ENCODE assay signal across 8 cellular contexts in the genomic region with DNA sequence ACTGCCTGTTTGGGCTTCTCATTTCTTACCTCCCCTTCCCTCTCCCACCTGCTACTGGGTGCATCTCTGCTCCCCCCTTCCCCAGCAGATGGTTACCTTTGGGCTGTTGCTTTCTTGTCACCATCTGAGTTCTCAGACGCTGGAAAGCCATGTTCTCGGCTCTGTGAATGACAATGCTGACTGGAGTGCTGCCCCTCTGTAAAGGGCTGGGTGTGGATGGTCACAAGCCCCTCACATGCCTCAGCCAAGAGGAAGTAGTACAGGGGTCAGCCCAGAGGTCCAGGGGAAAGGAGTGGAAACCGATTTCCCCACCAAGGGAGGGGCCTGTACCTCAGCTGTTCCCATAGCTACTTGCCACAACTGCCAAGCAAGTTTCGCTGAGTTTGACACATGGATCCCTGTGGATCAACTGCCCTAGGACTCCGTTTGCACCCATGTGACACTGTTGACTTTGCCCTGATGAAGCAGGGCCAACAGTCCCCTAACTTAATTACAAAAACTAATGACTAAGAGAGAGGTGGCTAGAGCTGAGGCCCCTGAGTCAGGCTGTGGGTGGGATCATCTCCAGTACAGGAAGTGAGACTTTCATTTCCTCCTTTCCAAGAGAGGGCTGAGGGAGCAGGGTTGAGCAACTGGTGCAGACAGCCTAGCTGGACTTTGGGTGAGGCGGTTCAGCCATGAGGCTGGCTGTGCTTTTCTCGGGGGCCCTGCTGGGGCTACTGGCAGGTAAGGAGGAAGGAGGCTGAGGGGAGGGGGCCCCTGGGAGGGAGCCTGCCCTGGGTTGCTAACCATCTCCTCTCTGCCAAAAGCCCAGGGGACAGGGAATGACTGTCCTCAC. TPM values are rescaled to one million over a fixed set of nuclear protein-coding genes. Genes with fewer than 3 reads are reported as not detected.
DNase-seq lines count a peak whose midpoint lies in the region; ATAC-seq and TF ChIP-seq lines count a peak whose summit lies in the region.

A gene with protein sequence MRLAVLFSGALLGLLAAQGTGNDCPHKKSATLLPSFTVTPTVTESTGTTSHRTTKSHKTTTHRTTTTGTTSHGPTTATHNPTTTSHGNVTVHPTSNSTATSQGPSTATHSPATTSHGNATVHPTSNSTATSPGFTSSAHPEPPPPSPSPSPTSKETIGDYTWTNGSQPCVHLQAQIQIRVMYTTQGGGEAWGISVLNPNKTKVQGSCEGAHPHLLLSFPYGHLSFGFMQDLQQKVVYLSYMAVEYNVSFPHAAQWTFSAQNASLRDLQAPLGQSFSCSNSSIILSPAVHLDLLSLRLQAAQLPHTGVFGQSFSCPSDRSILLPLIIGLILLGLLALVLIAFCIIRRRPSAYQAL (plus strand): TSS at position 638 of the 838 bp plus-strand sequence. CDS start 40 bp downstream, at position 678.

- no peak within 1 kb of the TSS for H3K4me3 ChIP-seq in SU-DHL-6 (ENCODE audit: insufficient read depth, low read length, poor library complexity, severe bottlenecking)
- no peak within 1 kb of the TSS for H3K4me3 ChIP-seq in hepatocyte
- peak within 1 kb of the TSS; percentile 4 to 57 (median 16) for H3K4me3 ChIP-seq in skin epidermis

- H3K4me2 ChIP-seq in SU-DHL-6 (ENCODE audit: low read depth, low read length, poor library complexity, severe bottlenecking) (peak within 1 kb of the TSS; percentile 9), hepatocyte (peak within 1 kb of the TSS; percentile 71)

- no peaks in the 10 kb centered on the region for H3K27me3 ChIP-seq in SU-DHL-6 (ENCODE audit: low read length)
- no peaks in the 10 kb centered on the region for H3K27me3 ChIP-seq in hepatocyte

- peaks cover 27% of the 10 kb centered on the region for H3K36me3 ChIP-seq in SU-DHL-6 (ENCODE audit: low read length)
- peaks cover 3% of the 10 kb centered on the region for H3K36me3 ChIP-seq in hepatocyte (replicated peaks; ENCODE audit: insufficient read depth, low read depth)

- H3K4me1 ChIP-seq in hepatocyte (ENCODE audit: insufficient read depth) = peaks cover 44% of the 10 kb centered on the region

- H3K79me2 ChIP-seq in SU-DHL-6 (ENCODE audit: insufficient read depth, low read length) (peaks cover 30% of the 10 kb centered on the region), hepatocyte (peaks cover 68% of the 10 kb centered on the region)

- DNase-seq in NCI-H2171 treated with DMSO at 0.1 percent for 48 hours (lab: John Stamatoyannopoulos, UW) (peak; percentile 54), NCI-H2171 (lab: John Stamatoyannopoulos, UW) (no peak), HK-2 (ENCODE audit: unreplicated experiment) (peak; percentile 87), hepatocyte (ENCODE audit: low spot score) (peak; percentile 92)

- peaks cover 71% of the 10 kb centered on the region for H3F3A ChIP-seq in SU-DHL-6 (ENCODE audit: insufficient read depth)

- peaks cover 28% of the 10 kb centered on the region for H4K20me1 ChIP-seq in SU-DHL-6 (ENCODE audit: low read depth, low read length)
- peaks cover 40% of the 10 kb centered on the region for H4K20me1 ChIP-seq in hepatocyte (ENCODE audit: insufficient read depth, poor library complexity, severe bottlenecking)

- no peak within 1 kb of the TSS for H2AFZ ChIP-seq in SU-DHL-6 (ENCODE audit: low read depth, low read length, severe bottlenecking)
- H2AFZ ChIP-seq in hepatocyte = no peak within 1 kb of the TSS

- no peak for TF ChIP-seq CTCF in SU-DHL-6 (IDR thresholded peaks at IDR 0.05; ENCODE audit: insufficient read depth, low read length, poor library complexity, severe bottlenecking)
- TF ChIP-seq CTCF in hepatocyte (IDR thresholded peaks at IDR 0.05; ENCODE audit: poor library complexity) = no peak

- H3K27ac ChIP-seq in SU-DHL-6 (ENCODE audit: low read depth, low read length) (peak within 1 kb of the TSS; percentile 72), angular gyrus (ENCODE audit: low read depth, low read length) (peak within 1 kb of the TSS; percentile 76), hepatocyte (peak within 1 kb of the TSS; percentile 98), skin epidermis (peak within 1 kb of the TSS; percentile 43 to 99 (median 92))

- H3K9me3 ChIP-seq in SU-DHL-6 (ENCODE audit: insufficient read depth, low read length) (no peaks in the 10 kb centered on the region), hepatocyte (ENCODE audit: low read depth) (no peaks in the 10 kb centered on the region)

- no peak for ATAC-seq in GM18858 (IDR thresholded peaks at IDR 0.05; ENCODE audit: unreplicated experiment)

- peak within 1 kb of the TSS; percentile 18; the same call in 1 of the 2 replicates for H3K9ac ChIP-seq in SU-DHL-6 (ENCODE audit: low read length)

- H3K9me2 ChIP-seq in SU-DHL-6 (replicated peaks; ENCODE audit: insufficient read depth, low read length) (no peaks in the 10 kb centered on the region), hepatocyte (replicated peaks; ENCODE audit: insufficient read depth) (no peaks in the 10 kb centered on the region)

- WGBS in hepatocyte (ENCODE audit: low lambda C conversion rate, missing lambda C conversion rate) = 35% methylated on average over 7 of the region's 7 CpGs

RNA-seq across cellular contexts. Expression of the gene that starts here (rescaled TPM):
- 64.0 and 75.5 TPM in 2 replicates for total RNA-seq in hepatocyte
- polyA plus RNA-seq in hepatocyte = 80.4 and 82.6 TPM in 2 replicates

Comparison
In these comparisons a context has a peak if more than half of its experiments do, and no peak if none do; other contexts are left out.
1. H3K4me3 ChIP-seq: peak in skin epidermis (7 of 7); none in SU-DHL-6 (single experiment) and hepatocyte (single experiment).
2. Peak in every context shown above with its lines, with median percentiles within 50 percentile points of each other: H3K27ac ChIP-seq.